20 cellular contexts compared by ENCODE assay signal in the genomic region with DNA sequence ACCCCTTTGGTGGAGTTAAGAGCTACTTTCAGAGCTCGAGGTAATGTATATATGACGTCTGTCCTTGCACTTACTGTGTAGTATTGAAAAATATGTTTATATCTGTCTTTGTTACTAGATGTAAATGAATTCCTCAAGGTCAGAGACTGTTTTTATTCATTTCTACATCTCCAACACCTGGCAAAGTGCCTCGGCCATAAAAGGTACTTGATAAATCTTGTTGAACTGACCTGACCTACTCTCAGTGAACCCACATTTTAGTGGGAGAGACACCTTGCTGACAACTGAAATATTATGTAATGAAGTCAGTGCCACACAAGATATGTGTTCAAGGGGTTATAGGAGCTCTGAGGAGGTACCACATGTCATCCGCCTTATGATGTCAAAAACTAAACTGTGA.
"Had no signal": no experiment of that assay in that cellular context is flagged by ENCODE, and none has a peak within 500 bp of the region (broad histone marks: within the 10 kb centered on the region; RNA-seq: fewer than 3 reads in every experiment).

No MANE protein-coding gene starts in this region.

- FAIRE-seq: small intestine had no signal

- H3K27me3 Mint-ChIP-seq: activated naive CD4-positive, alpha-beta T cell treated with anti-CD3 and anti-CD28 coated beads, Interleukin-2, amount 50 U/mL, for 24 hours; central memory CD8-positive, alpha-beta T cell; stimulated activated naive CD8-positive, alpha-beta T cell treated with anti-CD3 and anti-CD28 coated beads, Interleukin-15, amount 100 ng/mL, for 72 hours had no signal

- H3K4me3 ChIP-seq: adrenal gland, esophagus squamous epithelium, prostate gland, right lobe of liver, testis had no signal

- H3K4me3 Mint-ChIP-seq: activated naive CD4-positive, alpha-beta T cell treated with anti-CD3 and anti-CD28 coated beads, Interleukin-2, amount 50 U/mL, for 24 hours; central memory CD8-positive, alpha-beta T cell; stimulated activated naive CD8-positive, alpha-beta T cell treated with anti-CD3 and anti-CD28 coated beads, Interleukin-15, amount 100 ng/mL, for 72 hours had no signal

- H3K36me3 ChIP-seq: adrenal gland, brain microvascular endothelial cell, esophagus squamous epithelium, prostate gland, right lobe of liver had no signal

- H3K9me3 Mint-ChIP-seq: activated naive CD4-positive, alpha-beta T cell treated with anti-CD3 and anti-CD28 coated beads, Interleukin-2, amount 50 U/mL, for 24 hours; central memory CD8-positive, alpha-beta T cell; nephron; stimulated activated naive CD8-positive, alpha-beta T cell treated with anti-CD3 and anti-CD28 coated beads, Interleukin-15, amount 100 ng/mL, for 72 hours had no signal

- H3K4me1 ChIP-seq: prostate gland, testis had no signal

- H3K9me3 ChIP-seq: adrenal gland, esophagus squamous epithelium, prostate gland, right lobe of liver, testis had no signal

- ATAC-seq: right lobe of liver; stimulated activated naive CD8-positive, alpha-beta T cell treated with anti-CD3 and anti-CD28 coated beads, Interleukin-15, amount 100 ng/mL, for 72 hours had no signal

- H3K27me3 ChIP-seq: adrenal gland, brain microvascular endothelial cell, esophagus squamous epithelium, right lobe of liver, testis had no signal

- H3K27ac Mint-ChIP-seq: activated naive CD4-positive, alpha-beta T cell treated with anti-CD3 and anti-CD28 coated beads, Interleukin-2, amount 50 U/mL, for 24 hours; stimulated activated naive CD8-positive, alpha-beta T cell treated with anti-CD3 and anti-CD28 coated beads, Interleukin-15, amount 100 ng/mL, for 72 hours had no signal

- DNase-seq: activated CD4-positive, alpha-beta T cell treated with anti-CD3 and anti-CD28 coated beads for 1 hour; activated CD4-positive, alpha-beta T cell treated with anti-CD3 and anti-CD28 coated beads, Interleukin-2, amount 50 U/mL, for 4 hours; activated gamma-delta T cell; brain microvascular endothelial cell; effector CD8-positive, alpha-beta T cell; esophagus squamous epithelium; right lobe of liver; small intestine; stimulated activated CD4-positive, alpha-beta T cell treated with anti-CD3 and anti-CD28 coated beads, Interleukin-15, amount 100 ng/mL, for 24 hours; stimulated activated CD4-positive, alpha-beta T cell treated with anti-CD3 and anti-CD28 coated beads, Interleukin-2, amount 100 ng/mL, for 48 hours; stimulated activated naive CD8-positive, alpha-beta T cell treated with anti-CD3 and anti-CD28 coated beads, Interleukin-15, amount 100 ng/mL, for 72 hours; SW 1271; T-helper 2 cell; testis had no signal

- H3K27ac ChIP-seq: brain microvascular endothelial cell, prostate gland, right lobe of liver, testis, VCaP had no signal
